In the genomic region with DNA sequence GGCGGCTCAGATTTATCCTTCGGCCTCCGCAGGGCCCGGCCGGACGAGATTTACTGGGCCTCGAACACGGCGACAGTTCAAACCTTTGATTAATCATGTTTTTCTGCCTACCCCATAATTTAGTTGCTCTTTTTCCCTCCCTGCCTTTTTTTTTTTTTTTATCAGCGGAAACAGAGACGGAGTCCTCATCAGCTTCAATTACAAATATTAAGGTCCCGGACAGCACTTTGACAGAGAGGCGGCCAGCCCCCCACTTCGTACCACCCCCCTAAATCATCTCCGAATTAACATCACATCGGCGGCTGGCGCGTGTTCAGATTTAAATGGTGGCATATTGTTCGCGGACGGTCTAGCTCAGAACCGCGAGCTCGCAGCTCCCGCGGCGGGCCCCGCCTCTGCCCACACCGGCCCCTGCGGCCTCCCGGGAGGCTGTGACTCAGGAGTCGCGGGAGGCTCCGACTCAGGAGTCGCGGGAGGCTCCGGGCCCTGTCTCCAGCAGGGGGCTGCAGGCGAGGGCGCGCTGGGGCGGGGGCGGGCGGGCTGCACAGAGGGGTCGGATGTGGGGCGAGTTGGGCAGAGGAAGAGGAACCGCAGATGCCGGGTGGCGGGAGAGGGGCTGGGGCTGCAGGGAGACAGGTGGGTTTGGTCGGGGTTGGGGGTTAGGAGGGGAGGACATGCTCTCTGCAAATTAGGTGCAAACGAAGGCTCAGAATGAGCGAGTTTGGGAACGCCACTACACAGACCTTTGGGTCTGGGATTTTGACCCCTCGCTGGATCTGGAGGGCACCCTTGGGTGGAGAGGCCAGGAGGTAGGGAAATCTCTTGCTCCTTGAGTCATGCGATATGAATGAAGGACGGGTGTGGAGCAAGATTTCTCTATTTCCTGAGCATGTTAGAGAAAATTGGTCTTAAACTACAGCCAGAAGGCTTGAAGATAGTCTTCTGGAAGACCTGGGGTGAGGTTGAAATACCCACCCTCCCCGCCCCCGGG, we compare ENCODE assay signal across 8 cellular contexts. TPM values are rescaled to one million over a fixed set of nuclear protein-coding genes. Genes with fewer than 3 reads are reported as not detected.
A peak's percentile ranks its signal among the peaks of the same experiment; 100 is the strongest.
DNase-seq lines count a peak whose midpoint lies in the region; ATAC-seq and TF ChIP-seq lines count a peak whose summit lies in the region.

No MANE protein-coding gene starts in this region.

- H3K27me3 ChIP-seq in AG04450 (ENCODE audit: control insufficient read depth, insufficient read depth, low read length), result peaks cover 46% of the 10 kb centered on the region
- H3K27me3 ChIP-seq in osteoblast (ENCODE audit: insufficient read depth, low read length), result peaks cover 45% of the 10 kb centered on the region

- CTCF ChIA-PET in AG04450 (lab: Charles Lee), result interaction anchor here (0.8 to 5.6 kb wide), 5 partner anchors 18 to 152 kb away, joined by 3 to 314 read pairs (median 21); no protein-coding TSS in a partner anchor

- H3K79me2 ChIP-seq in osteoblast (ENCODE audit: insufficient read depth, low read length), result no peaks in the 10 kb centered on the region

- TF ChIP-seq CTCF in AG04450 (IDR thresholded peaks at IDR 0.05; ENCODE audit: low read depth, low read length), result peak; percentile 25
- no peak for TF ChIP-seq CTCF in fibroblast of villous mesenchyme (IDR thresholded peaks at IDR 0.05; ENCODE audit: insufficient read depth, low read depth, low read length)
- no peak for TF ChIP-seq CTCF in osteoblast (IDR thresholded peaks at IDR 0.05; ENCODE audit: extremely low read depth, low read depth, low read length)

- ATAC-seq in GM19452 (IDR thresholded peaks at IDR 0.05; ENCODE audit: unreplicated experiment), result no peak

- no peak for DNase-seq in AG04450 (ENCODE audit: low read depth, low spot score)
- DNase-seq in HT1080 (ENCODE audit: low read depth), result peak; percentile 31
- peak; percentile 20 for DNase-seq in activated T-cell treated with anti-CD3 and anti-CD28 coated beads for 24 hours (ENCODE audit: low read depth)
- DNase-seq in fibroblast of villous mesenchyme (ENCODE audit: low read depth), result peak; percentile 48
- DNase-seq in osteoblast (ENCODE audit: insufficient read length, low spot score, missing footprints), result peak; percentile 91
- DNase-seq in NCI-H526 treated with DMSO at 0.1 percent for 48 hours (lab: John Stamatoyannopoulos, UW), result no peak
- DNase-seq in SKM-1 (lab: John Stamatoyannopoulos, UW; ENCODE audit: unreplicated experiment), result no peak

- peaks cover 10% of the 10 kb centered on the region for H3K4me1 ChIP-seq in osteoblast (ENCODE audit: insufficient read depth, low read length)

- POLR2A ChIA-PET in AG04450 (lab: Yijun Ruan, JAX), result interaction anchor here (1.1 kb wide), 1 partner anchor 20 kb away, joined by 3 read pairs; the partner anchor contains the start of gene ATP5MC2

- H3K27ac ChIP-seq in AG04450 (ENCODE audit: low read depth, low read length) (no peak overlapping the region), osteoblast (ENCODE audit: low read depth, low read length) (no peak overlapping the region)

- H3K36me3 ChIP-seq in osteoblast (ENCODE audit: insufficient read depth, low read length), result no peaks in the 10 kb centered on the region

- H2AFZ ChIP-seq in osteoblast (ENCODE audit: low read length), result no peak overlapping the region

- no peaks in the 10 kb centered on the region for H4K20me1 ChIP-seq in osteoblast (ENCODE audit: insufficient read depth, low read length)

- H3K9me3 ChIP-seq in AG04450 (ENCODE audit: control insufficient read depth, insufficient read depth, low read length) (no peaks in the 10 kb centered on the region; the same call in 1 of the 2 replicates), osteoblast (ENCODE audit: low read depth, low read length) (no peaks in the 10 kb centered on the region)

- H3K4me3 ChIP-seq in AG04450 (ENCODE audit: low read depth, low read length) (peak overlapping the region; percentile 20), fibroblast of villous mesenchyme (ENCODE audit: low read depth, low read length) (peak overlapping the region; percentile 30), osteoblast (ENCODE audit: insufficient read depth, low read length) (peak overlapping the region; percentile 42)

- H3K4me2 ChIP-seq in osteoblast (ENCODE audit: insufficient read depth, low read length), result peak overlapping the region; percentile 80

RNA-seq across cellular contexts. Expression of gene ATP5MC2, which starts 19.6 kb away (rescaled TPM):
- polyA plus RNA-seq in AG04450 (2011; rRNA removed), result 261 and 433 TPM in 2 replicates
- 761 and 1,133 TPM in 2 replicates for polyA minus RNA-seq in AG04450 (2011; rRNA and poly(A)+ RNA removed)
- total RNA-seq in HT1080 (2014; rRNA removed; shearing (Covaris generic)), result 390 and 472 TPM in 2 replicates
- 403 and 492 TPM in 2 replicates for polyA plus RNA-seq in HT1080 (2015; cell fraction: cytosol; rRNA removed)
- 166 and 189 TPM in 2 replicates for polyA plus RNA-seq in HT1080 (2015; cell fraction: nucleus; rRNA removed)
- total RNA-seq in fibroblast of villous mesenchyme (70.8 and 72.2 TPM in 2 replicates), osteoblast (93.1 and 95.9 TPM in 2 replicates)

RNA-seq across cellular contexts. Expression of gene CALCOCO1, which starts 31.8 kb away (rescaled TPM):
- 124 and 128 TPM in 2 replicates for polyA plus RNA-seq in AG04450 (2011; rRNA removed)
- 119 and 123 TPM in 2 replicates for polyA minus RNA-seq in AG04450 (2011; rRNA and poly(A)+ RNA removed)
- total RNA-seq in HT1080 (2014; rRNA removed; shearing (Covaris generic)), result 17.0 and 24.6 TPM in 2 replicates
- 23.6 and 27.5 TPM in 2 replicates for polyA plus RNA-seq in HT1080 (2015; cell fraction: cytosol; rRNA removed)
- polyA plus RNA-seq in HT1080 (2015; cell fraction: nucleus; rRNA removed), result 114 and 123 TPM in 2 replicates
- total RNA-seq in fibroblast of villous mesenchyme (78.2 and 84.4 TPM in 2 replicates), osteoblast (167 and 174 TPM in 2 replicates)

RNA-seq across cellular contexts. Expression of gene CISTR, which starts 56.3 kb away (rescaled TPM):
- polyA plus RNA-seq in AG04450 (2011; rRNA removed), result not detected in 2 replicates
- polyA minus RNA-seq in AG04450 (2011; rRNA and poly(A)+ RNA removed), result not detected in 2 replicates
- not detected in 2 replicates for total RNA-seq in HT1080 (2014; rRNA removed; shearing (Covaris generic))
- not detected in 2 replicates for polyA plus RNA-seq in HT1080 (2015; cell fraction: cytosol; rRNA removed)
- polyA plus RNA-seq in HT1080 (2015; cell fraction: nucleus; rRNA removed), result not detected in 2 replicates
- total RNA-seq in fibroblast of villous mesenchyme, result not detected in 2 replicates
- not detected in 2 replicates for total RNA-seq in osteoblast

Comparison
In these comparisons a context has a peak if more than half of its experiments do, and no peak if none do; other contexts are left out.
1. DNase-seq: peak in HT1080 (single experiment), activated T-cell treated with anti-CD3 and anti-CD28 coated beads for 24 hours (single experiment), fibroblast of villous mesenchyme (single experiment) and osteoblast (single experiment); none in AG04450 (single experiment), NCI-H526 treated with DMSO at 0.1 percent for 48 hours (single experiment) and SKM-1 (single experiment).
2. Peak in every context shown above with its lines, with median percentiles within 50 percentile points of each other: H3K4me3 ChIP-seq.